In the genomic region with DNA sequence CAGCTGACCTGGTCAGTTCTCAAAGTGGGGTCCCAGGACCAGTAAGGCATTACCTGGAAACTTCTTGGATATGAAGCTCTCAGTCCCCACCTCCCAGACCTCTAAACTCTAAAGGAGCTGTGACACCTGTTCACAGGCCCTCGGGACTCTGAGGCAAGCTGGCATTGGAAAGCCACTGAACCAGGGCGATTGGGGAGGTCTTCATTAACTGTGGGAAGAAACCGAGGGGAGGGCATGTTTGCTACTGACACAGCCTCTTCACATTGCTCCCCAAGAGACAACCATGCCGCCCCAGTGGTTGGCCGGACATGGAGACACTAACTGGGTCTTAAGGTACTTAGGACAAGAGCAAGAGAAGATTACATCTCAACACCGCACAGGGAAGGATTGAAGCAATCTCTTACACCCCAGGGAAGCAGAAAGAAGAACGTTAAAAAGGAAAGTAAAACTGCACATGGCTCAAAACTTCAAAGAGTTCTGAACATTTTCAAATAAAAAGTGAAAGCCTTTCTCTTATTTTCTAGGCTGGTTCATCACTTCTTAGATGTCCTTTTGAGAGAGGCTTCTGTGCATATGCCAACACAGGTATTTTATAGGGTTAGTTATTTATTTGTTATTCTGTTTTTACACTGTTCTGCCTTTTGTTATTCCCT, we compare ENCODE assay signal across 13 cellular contexts.
DNase-seq lines count a peak whose midpoint lies in the region; ATAC-seq and TF ChIP-seq lines count a peak whose summit lies in the region.
"Had no signal": no experiment of that assay in that cellular context is flagged by ENCODE, and none has a peak within 500 bp of the region (broad histone marks: within the 10 kb centered on the region; RNA-seq: fewer than 3 reads in every experiment).

No MANE protein-coding gene starts in this region.

- no peak for TF ChIP-seq POLR2A in gastrocnemius medialis (IDR thresholded peaks at IDR 0.05)

- H3K36me3 ChIP-seq in MM.1S (replicated peaks; ENCODE audit: insufficient read depth, low read length) (no peaks in the 10 kb centered on the region), hepatocyte (replicated peaks; ENCODE audit: insufficient read depth, low read depth) (no peaks in the 10 kb centered on the region), gastrocnemius medialis (no peaks in the 10 kb centered on the region)
- H3K36me3 ChIP-seq: uterus had no signal

- H2AFZ ChIP-seq in MM.1S (ENCODE audit: low read length) (no peak overlapping the region), hepatocyte (no peak overlapping the region)

- no peaks in the 10 kb centered on the region for H3K9me2 ChIP-seq in MM.1S (replicated peaks; ENCODE audit: insufficient read depth, low read length)
- H3K9me2 ChIP-seq in hepatocyte (replicated peaks; ENCODE audit: insufficient read depth), result no peaks in the 10 kb centered on the region

- peak overlapping the region; percentile 50; the same call in 1 of the 2 replicates for H3K4me2 ChIP-seq in MM.1S (ENCODE audit: low read depth, low read length)
- H3K4me2 ChIP-seq in hepatocyte, result no peak overlapping the region

- H3K79me2 ChIP-seq in MM.1S (ENCODE audit: low read length) (no peaks in the 10 kb centered on the region), hepatocyte (no peaks in the 10 kb centered on the region)

- H3K4me3 ChIP-seq in MM.1S (ENCODE audit: low read length) (no peak overlapping the region), hepatocyte (no peak overlapping the region), gastrocnemius medialis (no peak overlapping the region)
- H3K4me3 ChIP-seq: SK-N-MC, uterus had no signal

- no peak overlapping the region for H3K9ac ChIP-seq in MM.1S (ENCODE audit: low read length)

- H3F3A ChIP-seq in MM.1S (ENCODE audit: insufficient read depth, low read length), result no peaks in the 10 kb centered on the region

- WGBS in hepatocyte (ENCODE audit: low lambda C conversion rate, missing lambda C conversion rate), result 78% methylated on average over 7 of the region's 7 CpGs

- H3K4me1 ChIP-seq in MM.1S (ENCODE audit: low read length) (no peaks in the 10 kb centered on the region), hepatocyte (ENCODE audit: insufficient read depth) (peaks cover 15% of the 10 kb centered on the region), gastrocnemius medialis (no peaks in the 10 kb centered on the region)
- H3K4me1 ChIP-seq: uterus had no signal

- ATAC-seq in GM18498 (IDR thresholded peaks at IDR 0.05; ENCODE audit: unreplicated experiment) (peak; percentile 70), GM19438 (IDR thresholded peaks at IDR 0.05; ENCODE audit: low read depth, unreplicated experiment) (peak; percentile 58), gastrocnemius medialis (no peak), HG02884 (IDR thresholded peaks at IDR 0.05; ENCODE audit: unreplicated experiment) (no peak)

- no peak overlapping the region for H3K27ac ChIP-seq in MM.1S (ENCODE audit: low read length)
- no peak overlapping the region for H3K27ac ChIP-seq in hepatocyte
- no peak overlapping the region for H3K27ac ChIP-seq in gastrocnemius medialis
- H3K27ac ChIP-seq: SK-N-MC, uterus had no signal

- no peak for TF ChIP-seq CTCF in MM.1S (IDR thresholded peaks at IDR 0.05; ENCODE audit: low read length)
- no peak for TF ChIP-seq CTCF in hepatocyte (IDR thresholded peaks at IDR 0.05; ENCODE audit: poor library complexity)
- TF ChIP-seq CTCF in gastrocnemius medialis (IDR thresholded peaks at IDR 0.05 in 4 of 5, conservative IDR thresholded peaks at IDR 0.05 in 1 of 5), result no peak

- in situ Hi-C loops in gastrocnemius medialis (cut with MboI; ENCODE audit: low sequenced_read_pairs in 4 of 4), result no loop called here

- H3K9me3 ChIP-seq in MM.1S (replicated peaks; ENCODE audit: insufficient read depth, low read length), result no peaks in the 10 kb centered on the region
- H3K9me3 ChIP-seq in hepatocyte (ENCODE audit: low read depth), result no peaks in the 10 kb centered on the region
- no peaks in the 10 kb centered on the region for H3K9me3 ChIP-seq in gastrocnemius medialis
- H3K9me3 ChIP-seq: uterus had no signal

- H4K20me1 ChIP-seq in MM.1S (ENCODE audit: insufficient read depth, low read length) (no peaks in the 10 kb centered on the region), hepatocyte (ENCODE audit: insufficient read depth, poor library complexity, severe bottlenecking) (no peaks in the 10 kb centered on the region)

- DNase-seq in MM.1S, result peak; percentile 60
- peak; percentile 2 for DNase-seq in hepatocyte (ENCODE audit: low spot score)
- no peak for DNase-seq in COLO668 (lab: John Stamatoyannopoulos, UW; ENCODE audit: unreplicated experiment)
- no peak for DNase-seq in gastrocnemius medialis
- DNase-seq: caudate nucleus, foreskin fibroblast, Kasumi-1, NCI-H446 treated with DMSO at 0.1 percent for 48 hours, uterus had no signal

- intact Hi-C loops in gastrocnemius medialis (cut with DNase I; ENCODE audit: low total_unique reads), result no loop called here

- H3K27me3 ChIP-seq in MM.1S (replicated peaks; ENCODE audit: insufficient read depth, low read length) (peaks cover 8% of the 10 kb centered on the region; the same call in 1 of the 2 replicates), hepatocyte (no peaks in the 10 kb centered on the region), gastrocnemius medialis (no peaks in the 10 kb centered on the region)
- H3K27me3 ChIP-seq: uterus had no signal

Comparison
In these comparisons a context has a peak if more than half of its experiments do, and no peak if none do; other contexts are left out.
1. ATAC-seq: peak in GM18498 (single experiment) and GM19438 (single experiment); none in gastrocnemius medialis (0 of 2) and HG02884 (single experiment).
2. DNase-seq: peak in MM.1S (single experiment) and hepatocyte (single experiment); none in COLO668 (single experiment) and gastrocnemius medialis (0 of 2).